ENCODE assay signal across 12 cellular contexts in the genomic region with DNA sequence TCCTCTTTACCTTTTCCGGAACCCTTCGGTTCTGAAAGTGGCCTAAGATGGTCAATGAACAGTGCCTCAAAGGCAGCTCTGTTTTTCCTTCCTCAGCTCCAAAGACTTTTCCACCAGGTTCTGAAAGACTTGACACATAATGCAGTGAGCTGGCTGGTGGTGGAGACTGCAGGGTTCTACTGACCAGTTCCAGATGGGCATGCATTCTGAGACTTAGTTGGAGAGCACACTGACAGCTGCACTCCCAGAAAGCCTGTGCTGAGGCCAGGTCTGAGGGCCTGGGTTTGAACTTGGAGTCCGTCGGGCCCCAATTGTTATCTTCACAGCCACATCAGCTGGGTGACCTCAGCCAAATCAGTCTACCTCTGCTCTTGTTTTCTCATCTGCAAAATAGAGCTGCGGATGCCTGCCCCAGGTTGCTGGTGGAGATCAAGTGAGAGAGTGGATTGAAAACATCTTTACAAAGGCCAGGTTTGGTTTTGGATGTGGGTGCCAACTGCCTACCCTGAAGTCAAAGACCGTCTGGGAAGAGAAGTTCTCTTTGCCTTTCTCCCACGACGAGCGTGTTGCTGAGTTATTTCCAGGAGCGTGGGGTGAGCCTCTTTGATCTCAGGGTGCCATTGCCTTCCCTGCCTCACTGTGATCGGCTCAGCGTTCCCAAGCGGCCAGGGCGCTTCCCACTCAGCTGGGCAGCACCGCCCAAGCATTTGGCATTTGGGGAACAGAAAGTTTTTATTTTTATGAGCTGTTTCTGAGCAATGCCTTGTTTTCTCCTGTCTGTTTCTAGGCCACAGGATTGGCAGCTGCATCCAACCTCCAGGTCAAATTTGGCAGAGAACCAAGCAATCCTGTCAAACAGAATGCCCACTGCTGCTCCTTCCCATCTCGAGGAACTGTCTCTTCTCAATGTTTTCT. TPM values are rescaled to one million over a fixed set of nuclear protein-coding genes. Genes with fewer than 3 reads are reported as not detected.
A peak's percentile ranks its signal among the peaks of the same experiment; 100 is the strongest.
DNase-seq lines count a peak whose midpoint lies in the region; ATAC-seq, FAIRE-seq and TF ChIP-seq lines count a peak whose summit lies in the region.
"Had no signal": no experiment of that assay in that cellular context is flagged by ENCODE, and none has a peak within 500 bp of the region (broad histone marks: within the 10 kb centered on the region; RNA-seq: fewer than 3 reads in every experiment).

No MANE protein-coding gene starts in this region.

- H3K9me3 ChIP-seq in right atrium auricular region (no peaks in the 10 kb centered on the region), K562 (replicated peaks; ENCODE audit: control insufficient read depth, insufficient read depth, low read depth, low read length) (no peaks in the 10 kb centered on the region), tibial artery (no peaks in the 10 kb centered on the region)
- H3K9me3 ChIP-seq in CD8-positive, alpha-beta memory T cell (ENCODE audit: low read length): no peaks in the 10 kb centered on the region

- H3K4me1 ChIP-seq in right atrium auricular region (peaks cover 0 to 26% of the 10 kb centered on the region in 2 donors), K562 (replicated peaks in 1 of 2; ENCODE audit: control insufficient read depth in 2 of 2, insufficient read depth in 2 of 2, low read length in 2 of 2) (no peaks in the 10 kb centered on the region; a peak in 1 of 5 replicates), tibial artery (peaks cover 0 to 22% (median 6%) of the 10 kb centered on the region in 4 donors)
- no peaks in the 10 kb centered on the region for H3K4me1 ChIP-seq in CD8-positive, alpha-beta memory T cell (ENCODE audit: insufficient read depth, low read length)

- CTCF ChIA-PET in K562 (lab: Yijun Ruan, JAX; ENCODE audit: low intra/inter-chr PET ratio): no interaction called here
- CTCF ChIA-PET in CD8-positive, alpha-beta memory T cell (lab: Charles Lee): interaction anchor here (0.9 to 1.1 kb wide), 2 partner anchors 98 kb away, joined by 3 to 4 read pairs; no protein-coding TSS in a partner anchor

- POLR2A ChIA-PET in K562 (lab: Yijun Ruan, JAX): no interaction called here
- POLR2A ChIA-PET in CD8-positive, alpha-beta memory T cell (lab: Charles Lee): interaction anchor here (1.0 kb wide), 1 partner anchor 55 kb away, joined by 3 read pairs; the partner anchor contains the start of gene RAD23B

- H3K4me1 Mint-ChIP-seq in CD8-positive, alpha-beta memory T cell: peaks cover 6 to 12% (median 11%) of the 10 kb centered on the region in 3 donors

- no peak for TF ChIP-seq POLR2A in K562 (conservative IDR thresholded peaks at IDR 0.05)

- no peaks in the 10 kb centered on the region; the same call in 1 of the 2 replicates for H4K20me1 ChIP-seq in K562 (replicated peaks; ENCODE audit: control insufficient read depth, insufficient read depth, low read length)

- no peak for FAIRE-seq in K562 (lab: Jason Lieb, UNC)
- FAIRE-seq: endometrium had no signal

- intact Hi-C loops in Right ventricle myocardium superior (cut with DNase I): no loop called here
- intact Hi-C loops in K562 (cut with micrococcal nuclease): no loop called here
- intact Hi-C loops in tibial artery (cut with DNase I; ENCODE audit: low total_unique reads): no loop called here

- no peak overlapping the region for H3K27ac ChIP-seq in right atrium auricular region
- no peak overlapping the region for H3K27ac ChIP-seq in K562 (ENCODE audit: extremely low read depth, low read depth, low read length)
- H3K27ac ChIP-seq in CD8-positive, alpha-beta memory T cell (ENCODE audit: low read depth, low read length): no peak overlapping the region
- H3K27ac ChIP-seq in tibial artery: peak overlapping the region in 1 of 2 donors; percentile 31

- in situ Hi-C loops in K562 (cut with MboI): no loop called here

- H3K27me3 ChIP-seq in right atrium auricular region: no peaks in the 10 kb centered on the region
- H3K27me3 ChIP-seq in K562 (ENCODE audit: control insufficient read depth in 2 of 2, insufficient read depth in 2 of 2, low read length in 2 of 2): no peaks in the 10 kb centered on the region
- no peaks in the 10 kb centered on the region for H3K27me3 ChIP-seq in CD8-positive, alpha-beta memory T cell (ENCODE audit: insufficient read depth, low read length, poor library complexity, severe bottlenecking)
- H3K27me3 ChIP-seq in tibial artery: no peaks in the 10 kb centered on the region

- no peak overlapping the region for H2AFZ ChIP-seq in K562 (ENCODE audit: low read depth, low read length)

- no peaks in the 10 kb centered on the region for H3K79me2 ChIP-seq in K562 (ENCODE audit: control insufficient read depth, insufficient read depth, low read length)

- peak; percentile 7 for ATAC-seq in Right ventricle myocardium superior (ENCODE audit: poor library complexity)
- ATAC-seq in K562: no peak; the same call in 2 of the 3 replicates
- ATAC-seq: stimulated activated memory B cell treated with anti-CD40 and anti-IgM and Interleukin-4, amounts not matched to agents 10 μg/mL and 1 μg/mL and 100 μg/mL, for 72 hours had no signal

- H3K36me3 ChIP-seq in right atrium auricular region: peaks cover 20% of the 10 kb centered on the region
- peaks cover 56% of the 10 kb centered on the region for H3K36me3 ChIP-seq in K562 (ENCODE audit: control insufficient read depth, insufficient read depth, low read length)
- peaks cover 5% of the 10 kb centered on the region for H3K36me3 ChIP-seq in CD8-positive, alpha-beta memory T cell (ENCODE audit: insufficient read depth, low read length)
- H3K36me3 ChIP-seq in tibial artery: peaks cover 0 to 24% (median 23%) of the 10 kb centered on the region in 3 donors

- H3K4me3 ChIP-seq in right atrium auricular region: no peak overlapping the region
- H3K4me3 ChIP-seq in K562: no peak overlapping the region
- H3K4me3 ChIP-seq in CD8-positive, alpha-beta memory T cell (ENCODE audit: low read length): no peak overlapping the region
- no peak overlapping the region for H3K4me3 ChIP-seq in tibial artery

- H3K9ac ChIP-seq in K562 (ENCODE audit: insufficient read depth in 1 of 2, low read depth in 2 of 2, low read length in 2 of 2): no peak overlapping the region

- H3K27me3 Mint-ChIP-seq in CD8-positive, alpha-beta memory T cell: no peaks in the 10 kb centered on the region
- H3K27me3 Mint-ChIP-seq: activated CD4-positive, alpha-beta memory T cell treated with anti-CD3 and anti-CD28 coated beads for 36 hours; stimulated activated memory B cell treated with anti-CD40 and anti-IgM and Interleukin-4, amounts not matched to agents 10 μg/mL and 1 μg/mL and 100 μg/mL, for 72 hours had no signal

- DNase-seq in Right ventricle myocardium superior: no peak
- no peak for DNase-seq in right atrium auricular region (ENCODE audit: low spot score)
- no peak for DNase-seq in K562 (ENCODE audit: extremely low read depth in 1 of 4, low spot score in 3 of 4)
- DNase-seq in midbrain (lab: John Stamatoyannopoulos, UW): peak; percentile 30
- no peak for DNase-seq in amniotic stem cell (lab: John Stamatoyannopoulos, UW)
- no peak for DNase-seq in globus pallidus (ENCODE audit: low spot score)
- DNase-seq in CD8-positive, alpha-beta memory T cell: no peak
- DNase-seq in tibial artery: no peak
- DNase-seq: activated CD4-positive, alpha-beta memory T cell treated with anti-CD3 and anti-CD28 coated beads for 36 hours; NCI-H69 had no signal

- H3K27ac Mint-ChIP-seq in CD8-positive, alpha-beta memory T cell: peak overlapping the region in 3 of 8 donors; percentile 10 to 38 (median 29)
- H3K27ac Mint-ChIP-seq: activated CD4-positive, alpha-beta memory T cell treated with anti-CD3 and anti-CD28 coated beads for 36 hours; stimulated activated memory B cell treated with anti-CD40 and anti-IgM and Interleukin-4, amounts not matched to agents 10 μg/mL and 1 μg/mL and 100 μg/mL, for 72 hours had no signal

- TF ChIP-seq CTCF in right atrium auricular region (IDR thresholded peaks at IDR 0.05): no peak
- TF ChIP-seq CTCF in K562 (IDR thresholded peaks at IDR 0.05 in 2 of 3, conservative IDR thresholded peaks at IDR 0.05 in 1 of 3; ENCODE audit: insufficient read depth in 2 of 3, low read depth in 1 of 3, low read length in 3 of 3): no peak
- TF ChIP-seq CTCF in tibial artery (IDR thresholded peaks at IDR 0.05): no peak

- no peak for TF ChIP-seq EP300 in K562 (IDR thresholded peaks at IDR 0.05; ENCODE audit: low read length)

- H3K9me1 ChIP-seq in K562 (ENCODE audit: control insufficient read depth, insufficient read depth, low read length): no peaks in the 10 kb centered on the region

- H3K9me3 Mint-ChIP-seq in CD8-positive, alpha-beta memory T cell: no peaks in the 10 kb centered on the region
- H3K9me3 Mint-ChIP-seq: activated CD4-positive, alpha-beta memory T cell treated with anti-CD3 and anti-CD28 coated beads for 36 hours; stimulated activated memory B cell treated with anti-CD40 and anti-IgM and Interleukin-4, amounts not matched to agents 10 μg/mL and 1 μg/mL and 100 μg/mL, for 72 hours had no signal

- TF ChIP-seq RAD21 in K562 (CRISPR knock-in tag; conservative IDR thresholded peaks at IDR 0.05 in 1 of 2, IDR thresholded peaks at IDR 0.05 in 1 of 2): no peak

- H3K4me3 Mint-ChIP-seq in CD8-positive, alpha-beta memory T cell: no peak overlapping the region
- H3K4me3 Mint-ChIP-seq: activated CD4-positive, alpha-beta memory T cell treated with anti-CD3 and anti-CD28 coated beads for 36 hours; stimulated activated memory B cell treated with anti-CD40 and anti-IgM and Interleukin-4, amounts not matched to agents 10 μg/mL and 1 μg/mL and 100 μg/mL, for 72 hours had no signal

- no peak overlapping the region for H3K4me2 ChIP-seq in K562 (ENCODE audit: insufficient read depth, low read length)

- BruUV-seq in K562 (replicated peaks; lab: Mats Ljungman, UMichigan): no TSS peak

- H3K36me3 Mint-ChIP-seq in CD8-positive, alpha-beta memory T cell: peaks cover 3 to 31% (median 5%) of the 10 kb centered on the region in 3 donors

- WGBS in K562 (ENCODE audit: insufficient coverage, low coverage, missing lambda C conversion rate): 72% methylated on average over 16 of the region's 16 CpGs

RNA-seq across cellular contexts. Expression of gene RAD23B, which starts 54.9 kb away (rescaled TPM):
- total RNA-seq in Right ventricle myocardium superior: 91.8 TPM
- 10 to 100 TPM; 58.3 to 85.6 TPM for total RNA-seq in right atrium auricular region
- total RNA-seq in K562 (2011; cell fraction: chromatin; rRNA removed; ENCODE audit: low replicate concordance): 35.9 and 44.5 TPM in 2 replicates
- total RNA-seq in K562 (2011; cell fraction: nucleolus; rRNA removed): 23.2 and 23.3 TPM in 2 replicates
- 33.0 and 46.1 TPM in 2 replicates for total RNA-seq in K562 (2011; cell fraction: nucleoplasm; rRNA removed)
- total RNA-seq in K562 (2014; rRNA removed): 43.9 and 47.6 TPM in 2 replicates
- total RNA-seq in K562 (2014; rRNA removed; fragmentation: Illumina TruSeq; extraction: Trizol): 133 and 144 TPM in 2 replicates
- total RNA-seq in K562 (2015; rRNA removed; fragmentation: Illumina TruSeq; extraction: Trizol): 108 and 114 TPM in 2 replicates
- total RNA-seq in K562 (2021): 129 and 134 TPM in 2 replicates
- 128 and 165 TPM in 2 replicates for polyA plus RNA-seq in K562 (2011; rRNA removed)
- polyA plus RNA-seq in K562 (2011; cell fraction: cytosol; rRNA removed): 87.8 and 95.1 TPM in 2 replicates
- 40.4 and 42.4 TPM in 2 replicates for polyA plus RNA-seq in K562 (2011; cell fraction: nucleus; rRNA removed)
- polyA plus RNA-seq in K562 (2012): 61.4 and 102 TPM in 2 replicates
- 141 and 184 TPM in 2 replicates for polyA plus RNA-seq in K562 (2014; fragmentation: Illumina TruSeq; extraction: Trizol)
- polyA plus RNA-seq in K562 (2014; fragmentation: Nextera tagmentation; extraction: Ambion mirVana): 10 to 100 TPM; 14.5 to 30.4 TPM
- polyA plus RNA-seq in K562 (2014; rRNA removed): 86.3 and 86.9 TPM in 2 replicates
- polyA minus RNA-seq in K562 (2011; rRNA and poly(A)+ RNA removed): 139 and 204 TPM in 2 replicates
- polyA minus RNA-seq in K562 (2011; cell fraction: cytosol; rRNA and poly(A)+ RNA removed): 116 and 172 TPM in 2 replicates
- polyA minus RNA-seq in K562 (2011; cell fraction: nucleus; rRNA and poly(A)+ RNA removed): 19.4 and 33.5 TPM in 2 replicates
- 100 to 1,000 TPM; 146 to 150 TPM for total RNA-seq in CD8-positive, alpha-beta memory T cell
- polyA plus RNA-seq in CD8-positive, alpha-beta memory T cell: 12.1 TPM
